Comparison of ENCODE assay signal across 8 cellular contexts in genomic region chr16:51569204-51569911, GRCh38.
A peak's percentile ranks its signal among the peaks of the same experiment; 100 is the strongest.
DNase-seq lines count a peak whose midpoint lies in the region; ATAC-seq lines count a peak whose summit lies in the region.

No MANE protein-coding gene starts in this region.

- DNase-seq in RPMI7951 (ENCODE audit: low read depth) (peak; percentile 98), midbrain (lab: John Stamatoyannopoulos, UW) (peak; percentile 13), NCI-H2081 (lab: John Stamatoyannopoulos, UW) (no peak), islet precursor cell (no peak)
- DNase-seq in stimulated activated CD4-positive, alpha-beta T cell treated with anti-CD3 and anti-CD28 coated beads, Interleukin-12 subunit alpha, Interleukin-12 subunit beta, amount 100 ng/mL, for 4 hours = no peak

- H3K27me3 Mint-ChIP-seq in stimulated activated memory B cell treated with anti-CD40 and anti-IgM and Interleukin-4, amounts not matched to agents 10 μg/mL and 1 μg/mL and 100 μg/mL, for 72 hours = no peaks in the 10 kb centered on the region

- peaks cover 9% of the 10 kb centered on the region for H3K9me3 Mint-ChIP-seq in stimulated activated memory B cell treated with anti-CD40 and anti-IgM and Interleukin-4, amounts not matched to agents 10 μg/mL and 1 μg/mL and 100 μg/mL, for 72 hours

- H3K27ac Mint-ChIP-seq in stimulated activated memory B cell treated with anti-CD40 and anti-IgM and Interleukin-4, amounts not matched to agents 10 μg/mL and 1 μg/mL and 100 μg/mL, for 72 hours = no peak overlapping the region

- no peaks in the 10 kb centered on the region for H3K4me1 Mint-ChIP-seq in stimulated activated memory B cell treated with anti-CD40 and anti-IgM and Interleukin-4, amounts not matched to agents 10 μg/mL and 1 μg/mL and 100 μg/mL, for 72 hours

- no peaks in the 10 kb centered on the region for H3K36me3 Mint-ChIP-seq in stimulated activated memory B cell treated with anti-CD40 and anti-IgM and Interleukin-4, amounts not matched to agents 10 μg/mL and 1 μg/mL and 100 μg/mL, for 72 hours

- ATAC-seq in GM18519 (IDR thresholded peaks at IDR 0.05; ENCODE audit: low FRiP score, unreplicated experiment) = peak; percentile 60
- ATAC-seq in HG02798 (IDR thresholded peaks at IDR 0.05; ENCODE audit: poor library complexity, unreplicated experiment) = peak; percentile 64
- ATAC-seq in stimulated activated memory B cell treated with anti-CD40 and anti-IgM and Interleukin-4, amounts not matched to agents 10 μg/mL and 1 μg/mL and 100 μg/mL, for 72 hours = no peak

- H3K4me3 Mint-ChIP-seq in stimulated activated memory B cell treated with anti-CD40 and anti-IgM and Interleukin-4, amounts not matched to agents 10 μg/mL and 1 μg/mL and 100 μg/mL, for 72 hours = no peak overlapping the region

Comparison
In these comparisons a context has a peak if more than half of its experiments do, and no peak if none do; other contexts are left out.
1. DNase-seq: peak in RPMI7951 (single experiment) and midbrain (single experiment); none in NCI-H2081 (0 of 2), islet precursor cell (single experiment) and stimulated activated CD4-positive, alpha-beta T cell treated with anti-CD3 and anti-CD28 coated beads, Interleukin-12 subunit alpha, Interleukin-12 subunit beta, amount 100 ng/mL, for 4 hours (single experiment).